In the genomic region with DNA sequence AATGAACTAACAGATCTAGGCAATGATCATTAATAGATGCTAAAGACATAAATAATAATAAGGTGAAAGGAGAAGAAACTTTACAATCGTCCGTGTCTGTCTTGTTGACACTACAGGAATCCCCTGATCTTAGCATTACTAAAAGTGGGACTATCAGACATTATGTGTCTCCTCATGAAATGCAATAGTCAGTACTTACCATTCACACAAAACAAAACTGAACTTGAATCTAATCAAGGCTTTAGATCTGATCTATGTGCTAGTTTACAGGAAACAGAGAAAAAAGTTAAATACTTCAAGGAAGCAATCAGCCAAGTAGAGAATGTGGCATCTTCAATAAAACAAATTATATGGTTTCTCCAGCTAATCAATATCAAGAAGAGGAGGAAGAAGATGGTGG, we compare ENCODE assay signal across 21 cellular contexts.
DNase-seq lines count a peak whose midpoint lies in the region; ATAC-seq and TF ChIP-seq lines count a peak whose summit lies in the region.
"Had no signal": no experiment of that assay in that cellular context is flagged by ENCODE, and none has a peak within 500 bp of the region (broad histone marks: within the 10 kb centered on the region; RNA-seq: fewer than 3 reads in every experiment).

No MANE protein-coding gene starts in this region.

- H3K4me3 ChIP-seq in vagina = no peak overlapping the region
- H3K4me3 ChIP-seq: GM12878 had no signal

- CTCF ChIA-PET in activated CD4-positive, alpha-beta T cell treated with anti-CD3 and anti-CD28 coated beads, Interleukin-2, amount 10 ng/mL, durations not matched to agents 7 days and 5 days (lab: Charles Lee) = no interaction called here

- H3K4me3 Mint-ChIP-seq in activated CD4-positive, alpha-beta T cell treated with anti-CD3 and anti-CD28 coated beads, Interleukin-2, amount 10 ng/mL, durations not matched to agents 7 days and 5 days = no peak overlapping the region
- H3K4me3 Mint-ChIP-seq in activated naive CD4-positive, alpha-beta T cell treated with anti-CD3 and anti-CD28 coated beads, Interleukin-2, amount 50 U/mL, for 24 hours = no peak overlapping the region
- peak overlapping the region; percentile 36 for H3K4me3 Mint-ChIP-seq in T-helper 2 cell treated with Interferon-gamma antibody and Interleukin-4, amounts not matched to agents 5 μg/mL and 100 μg/mL, for 36 hours
- H3K4me3 Mint-ChIP-seq in stimulated activated memory B cell treated with anti-CD40 and anti-IgM and Interleukin-4, amounts not matched to agents 10 μg/mL and 1 μg/mL and 100 μg/mL, for 72 hours = no peak overlapping the region
- H3K4me3 Mint-ChIP-seq in activated T-helper 1 cell treated with anti-CD3 and anti-CD28 coated beads, Interleukin-12 subunit alpha, Interleukin-12 subunit beta, Interleukin-2, Interleukin-4 antibody, amounts not matched to agents 30 ng/mL and 10 ng/mL and 1 ng/mL, durations not matched to agents 14 hours and 24 hours and 36 hours = no peak overlapping the region
- H3K4me3 Mint-ChIP-seq: CD8-positive, alpha-beta T cell had no signal

- H3K36me3 Mint-ChIP-seq in activated CD4-positive, alpha-beta T cell treated with anti-CD3 and anti-CD28 coated beads, Interleukin-2, amount 10 ng/mL, durations not matched to agents 7 days and 5 days (ENCODE audit: low read depth) = peaks cover 26% of the 10 kb centered on the region
- peaks cover 16% of the 10 kb centered on the region for H3K36me3 Mint-ChIP-seq in activated naive CD4-positive, alpha-beta T cell treated with anti-CD3 and anti-CD28 coated beads, Interleukin-2, amount 50 U/mL, for 24 hours
- H3K36me3 Mint-ChIP-seq in T-helper 2 cell treated with Interferon-gamma antibody and Interleukin-4, amounts not matched to agents 5 μg/mL and 100 μg/mL, for 36 hours (ENCODE audit: low read depth) = peaks cover 21% of the 10 kb centered on the region
- peaks cover 41% of the 10 kb centered on the region for H3K36me3 Mint-ChIP-seq in stimulated activated memory B cell treated with anti-CD40 and anti-IgM and Interleukin-4, amounts not matched to agents 10 μg/mL and 1 μg/mL and 100 μg/mL, for 72 hours
- peaks cover 12% of the 10 kb centered on the region for H3K36me3 Mint-ChIP-seq in activated T-helper 1 cell treated with anti-CD3 and anti-CD28 coated beads, Interleukin-12 subunit alpha, Interleukin-12 subunit beta, Interleukin-2, Interleukin-4 antibody, amounts not matched to agents 30 ng/mL and 10 ng/mL and 1 ng/mL, durations not matched to agents 14 hours and 24 hours and 36 hours (ENCODE audit: low read depth)

- no peaks in the 10 kb centered on the region for H3K36me3 ChIP-seq in vagina
- H3K36me3 ChIP-seq: BE2C had no signal

- no peak for TF ChIP-seq CTCF in vagina (IDR thresholded peaks at IDR 0.05)

- H3K9me3 Mint-ChIP-seq in activated CD4-positive, alpha-beta T cell treated with anti-CD3 and anti-CD28 coated beads, Interleukin-2, amount 10 ng/mL, durations not matched to agents 7 days and 5 days = peaks cover 2% of the 10 kb centered on the region
- no peaks in the 10 kb centered on the region for H3K9me3 Mint-ChIP-seq in activated naive CD4-positive, alpha-beta T cell treated with anti-CD3 and anti-CD28 coated beads, Interleukin-2, amount 50 U/mL, for 24 hours
- H3K9me3 Mint-ChIP-seq in T-helper 2 cell treated with Interferon-gamma antibody and Interleukin-4, amounts not matched to agents 5 μg/mL and 100 μg/mL, for 36 hours = peaks cover 3% of the 10 kb centered on the region
- H3K9me3 Mint-ChIP-seq in stimulated activated memory B cell treated with anti-CD40 and anti-IgM and Interleukin-4, amounts not matched to agents 10 μg/mL and 1 μg/mL and 100 μg/mL, for 72 hours = no peaks in the 10 kb centered on the region
- no peaks in the 10 kb centered on the region for H3K9me3 Mint-ChIP-seq in activated T-helper 1 cell treated with anti-CD3 and anti-CD28 coated beads, Interleukin-12 subunit alpha, Interleukin-12 subunit beta, Interleukin-2, Interleukin-4 antibody, amounts not matched to agents 30 ng/mL and 10 ng/mL and 1 ng/mL, durations not matched to agents 14 hours and 24 hours and 36 hours
- H3K9me3 Mint-ChIP-seq: CD8-positive, alpha-beta T cell had no signal

- H3K4me1 ChIP-seq in vagina = no peaks in the 10 kb centered on the region
- H3K4me1 ChIP-seq: BE2C had no signal

- no peak for TF ChIP-seq POLR2A in vagina (IDR thresholded peaks at IDR 0.05)

- no peaks in the 10 kb centered on the region for H3K27me3 ChIP-seq in vagina
- H3K27me3 ChIP-seq: BE2C had no signal

- no peak for DNase-seq in activated CD4-positive, alpha-beta T cell treated with anti-CD3 and anti-CD28 coated beads, Interleukin-2, amount 10 ng/mL, durations not matched to agents 7 days and 5 days
- no peak for DNase-seq in activated CD4-positive, alpha-beta T cell treated with anti-CD3 and anti-CD28 coated beads for 4 hours
- DNase-seq in activated naive CD4-positive, alpha-beta T cell treated with Interleukin-2 at 50 U/mL for 16 hours = no peak
- DNase-seq in T-helper 2 cell treated with Interferon-gamma antibody and Interleukin-4, amounts not matched to agents 5 μg/mL and 100 μg/mL, for 36 hours (ENCODE audit: low spot score) = no peak
- DNase-seq in vagina (ENCODE audit: extremely low spot score in 2 of 2) = no peak
- DNase-seq in activated T-helper 1 cell treated with anti-CD3 and anti-CD28 coated beads, Interleukin-12 subunit alpha, Interleukin-12 subunit beta, Interleukin-2, Interleukin-4 antibody, amounts not matched to agents 30 ng/mL and 10 ng/mL and 1 ng/mL, durations not matched to agents 14 hours and 24 hours and 36 hours (ENCODE audit: low spot score) = no peak
- DNase-seq: BE2C; CD8-positive, alpha-beta T cell; DMS53; EL; MM.1S; NCI-H1092; NCI-H146; NCI-H2029 treated with DMSO at 0.1 percent for 48 hours; NCI-H2171; NCI-H526; PC-3; RPMI8226 had no signal

- peak overlapping the region; percentile 68 for H3K27ac Mint-ChIP-seq in activated CD4-positive, alpha-beta T cell treated with anti-CD3 and anti-CD28 coated beads, Interleukin-2, amount 10 ng/mL, durations not matched to agents 7 days and 5 days
- peak overlapping the region; percentile 15 for H3K27ac Mint-ChIP-seq in activated naive CD4-positive, alpha-beta T cell treated with anti-CD3 and anti-CD28 coated beads, Interleukin-2, amount 50 U/mL, for 24 hours
- peak overlapping the region; percentile 85 for H3K27ac Mint-ChIP-seq in T-helper 2 cell treated with Interferon-gamma antibody and Interleukin-4, amounts not matched to agents 5 μg/mL and 100 μg/mL, for 36 hours
- H3K27ac Mint-ChIP-seq in stimulated activated memory B cell treated with anti-CD40 and anti-IgM and Interleukin-4, amounts not matched to agents 10 μg/mL and 1 μg/mL and 100 μg/mL, for 72 hours = peak overlapping the region; percentile 22
- no peak overlapping the region for H3K27ac Mint-ChIP-seq in activated T-helper 1 cell treated with anti-CD3 and anti-CD28 coated beads, Interleukin-12 subunit alpha, Interleukin-12 subunit beta, Interleukin-2, Interleukin-4 antibody, amounts not matched to agents 30 ng/mL and 10 ng/mL and 1 ng/mL, durations not matched to agents 14 hours and 24 hours and 36 hours
- H3K27ac Mint-ChIP-seq: CD8-positive, alpha-beta T cell had no signal

- H3K4me1 Mint-ChIP-seq in activated CD4-positive, alpha-beta T cell treated with anti-CD3 and anti-CD28 coated beads, Interleukin-2, amount 10 ng/mL, durations not matched to agents 7 days and 5 days = peaks cover 25% of the 10 kb centered on the region
- H3K4me1 Mint-ChIP-seq in activated naive CD4-positive, alpha-beta T cell treated with anti-CD3 and anti-CD28 coated beads, Interleukin-2, amount 50 U/mL, for 24 hours = peaks cover 44% of the 10 kb centered on the region
- peaks cover 30% of the 10 kb centered on the region for H3K4me1 Mint-ChIP-seq in T-helper 2 cell treated with Interferon-gamma antibody and Interleukin-4, amounts not matched to agents 5 μg/mL and 100 μg/mL, for 36 hours (ENCODE audit: low read depth)
- H3K4me1 Mint-ChIP-seq in stimulated activated memory B cell treated with anti-CD40 and anti-IgM and Interleukin-4, amounts not matched to agents 10 μg/mL and 1 μg/mL and 100 μg/mL, for 72 hours = peaks cover 6% of the 10 kb centered on the region
- peaks cover 14% of the 10 kb centered on the region for H3K4me1 Mint-ChIP-seq in activated T-helper 1 cell treated with anti-CD3 and anti-CD28 coated beads, Interleukin-12 subunit alpha, Interleukin-12 subunit beta, Interleukin-2, Interleukin-4 antibody, amounts not matched to agents 30 ng/mL and 10 ng/mL and 1 ng/mL, durations not matched to agents 14 hours and 24 hours and 36 hours (ENCODE audit: low read depth)

- intact Hi-C loops in vagina (cut with DNase I) = no loop called here
- intact Hi-C loops in activated T-helper 1 cell treated with anti-CD3 and anti-CD28 coated beads, Interleukin-12 subunit alpha, Interleukin-12 subunit beta, Interleukin-2, Interleukin-4 antibody, amounts not matched to agents 30 ng/mL and 10 ng/mL and 1 ng/mL, durations not matched to agents 14 hours and 24 hours and 36 hours (cut with micrococcal nuclease) = no loop called here

- no peak overlapping the region for H3K27ac ChIP-seq in vagina

- ATAC-seq in stimulated activated memory B cell treated with anti-CD40 and anti-IgM and Interleukin-4, amounts not matched to agents 10 μg/mL and 1 μg/mL and 100 μg/mL, for 72 hours = no peak
- ATAC-seq: CD8-positive, alpha-beta T cell; GM12878; PC-3 had no signal

- no peaks in the 10 kb centered on the region for H3K9me3 ChIP-seq in vagina
- H3K9me3 ChIP-seq: BE2C had no signal

- POLR2A ChIA-PET in activated CD4-positive, alpha-beta T cell treated with anti-CD3 and anti-CD28 coated beads, Interleukin-2, amount 10 ng/mL, durations not matched to agents 7 days and 5 days (lab: Charles Lee) = no interaction called here

- H3K27me3 Mint-ChIP-seq in activated CD4-positive, alpha-beta T cell treated with anti-CD3 and anti-CD28 coated beads, Interleukin-2, amount 10 ng/mL, durations not matched to agents 7 days and 5 days = no peaks in the 10 kb centered on the region
- H3K27me3 Mint-ChIP-seq in activated naive CD4-positive, alpha-beta T cell treated with anti-CD3 and anti-CD28 coated beads, Interleukin-2, amount 50 U/mL, for 24 hours = no peaks in the 10 kb centered on the region
- H3K27me3 Mint-ChIP-seq in T-helper 2 cell treated with Interferon-gamma antibody and Interleukin-4, amounts not matched to agents 5 μg/mL and 100 μg/mL, for 36 hours (ENCODE audit: low read depth) = no peaks in the 10 kb centered on the region
- no peaks in the 10 kb centered on the region for H3K27me3 Mint-ChIP-seq in stimulated activated memory B cell treated with anti-CD40 and anti-IgM and Interleukin-4, amounts not matched to agents 10 μg/mL and 1 μg/mL and 100 μg/mL, for 72 hours
- no peaks in the 10 kb centered on the region for H3K27me3 Mint-ChIP-seq in activated T-helper 1 cell treated with anti-CD3 and anti-CD28 coated beads, Interleukin-12 subunit alpha, Interleukin-12 subunit beta, Interleukin-2, Interleukin-4 antibody, amounts not matched to agents 30 ng/mL and 10 ng/mL and 1 ng/mL, durations not matched to agents 14 hours and 24 hours and 36 hours (ENCODE audit: insufficient read depth)
